Comparison of ENCODE assay signal across 25 cellular contexts in genomic region chr11:27094062-27094587, GRCh38. TPM values are rescaled to one million over a fixed set of nuclear protein-coding genes. Genes with fewer than 3 reads are reported as not detected.
"Had no signal": no experiment of that assay in that cellular context is flagged by ENCODE, and none has a peak within 500 bp of the region (broad histone marks: within the 10 kb centered on the region; RNA-seq: fewer than 3 reads in every experiment).

No MANE protein-coding gene starts in this region.

- DNase-seq: cerebellar nuclear complex; effector memory CD8-positive, alpha-beta T cell; gastrocnemius medialis; heart right ventricle; immature natural killer cell; kidney; left colon; mesenchymal stem cell; midbrain; occipital lobe; small intestine; stimulated activated CD4-positive, alpha-beta T cell treated with anti-CD3 and anti-CD28 coated beads, Interleukin-12 subunit alpha, Interleukin-12 subunit beta, amount 100 ng/mL, for 4 hours; stimulated activated CD4-positive, alpha-beta T cell treated with anti-CD3 and anti-CD28 coated beads, Interleukin-2, amount 100 ng/mL, for 48 hours; stimulated activated naive CD8-positive, alpha-beta T cell treated with anti-CD3 and anti-CD28 coated beads, Interleukin-15, Interleukin-2, amounts not matched to agents 100 U/mL and 50 U/mL, for 24 hours; upper lobe of right lung had no signal

- ATAC-seq: effector memory CD8-positive, alpha-beta T cell; gastrocnemius medialis; heart right ventricle; left colon; natural killer cell treated with Interleukin-12 subunit alpha and Interleukin-12 subunit beta and Interleukin-15 and Interleukin-18, amount 100 ng/mL, for 72 hours; stimulated activated naive CD8-positive, alpha-beta T cell treated with anti-CD3 and anti-CD28 coated beads, Interleukin-15, Interleukin-2, amounts not matched to agents 100 U/mL and 50 U/mL, for 24 hours; upper lobe of right lung had no signal

- H3K27me3 ChIP-seq: esophagus muscularis mucosa, gastrocnemius medialis, heart right ventricle, suprapubic skin, tibial nerve, upper lobe of right lung had no signal

- H3K4me1 ChIP-seq: esophagus muscularis mucosa, gastrocnemius medialis, heart right ventricle, parathyroid adenoma, prostate gland, upper lobe of right lung had no signal

- H3K36me3 ChIP-seq: esophagus muscularis mucosa, gastrocnemius medialis, heart right ventricle, prostate gland, suprapubic skin, tibial nerve, upper lobe of right lung had no signal

- H3K4me3 ChIP-seq: esophagus muscularis mucosa, gastrocnemius medialis, heart right ventricle, lung, prostate gland, suprapubic skin, tibial nerve, upper lobe of right lung had no signal

- H3K9me3 ChIP-seq: gastrocnemius medialis, prostate gland, suprapubic skin had no signal

- H3K27ac ChIP-seq: epithelial cell of prostate, esophagus muscularis mucosa, gastrocnemius medialis, parathyroid adenoma, prostate gland, suprapubic skin, upper lobe of right lung had no signal

RNA-seq across cellular contexts. Expression of gene BBOX1, which starts 53.5 kb away (rescaled TPM):
- total RNA-seq: cardiac septum; fibroblast of villous mesenchyme; left colon; natural killer cell treated with Interleukin-12 subunit alpha and Interleukin-12 subunit beta and Interleukin-15 and Interleukin-18, amount 100 ng/mL, for 72 hours; upper lobe of right lung had no signal
